2 cellular contexts compared by ENCODE assay signal in genomic region chr19:11337080-11337479, GRCh38.
TF ChIP-seq lines count a peak whose summit lies in the region.

No MANE protein-coding gene starts in this region.

TF ChIP-seq in SK-N-SH, 30 proteins besides CTCF, POLR2A, EP300 and RAD21:
- TF ChIP-seq YY1 (IDR thresholded peaks at IDR 0.05; ENCODE audit: low read depth) (no peak), FOXM1 (IDR thresholded peaks at IDR 0.05; ENCODE audit: low read depth) (no peak), TCF12 (IDR thresholded peaks at IDR 0.05) (no peak), NFIC (IDR thresholded peaks at IDR 0.05; ENCODE audit: borderline replicate concordance) (no peak), USF2 (IDR thresholded peaks at IDR 0.05; ENCODE audit: borderline replicate concordance, low read depth, low read length) (no peak), TEAD4 (IDR thresholded peaks at IDR 0.05; ENCODE audit: borderline replicate concordance, insufficient read depth) (no peak), RCOR1 (IDR thresholded peaks at IDR 0.05; ENCODE audit: low read length) (no peak), IRF3 (IDR thresholded peaks at IDR 0.05; ENCODE audit: low read depth, low read length) (no peak), POLR2AphosphoS5 (IDR thresholded peaks at IDR 0.05; ENCODE audit: low read depth, low read length) (no peak), RXRA (IDR thresholded peaks at IDR 0.05; ENCODE audit: borderline replicate concordance, low read depth) (no peak), REST (IDR thresholded peaks at IDR 0.05; ENCODE audit: low read depth, low read length) (no peak), TAF1 (IDR thresholded peaks at IDR 0.05; ENCODE audit: borderline replicate concordance, low read depth, low read length) (no peak), SIN3A (IDR thresholded peaks at IDR 0.05; ENCODE audit: borderline replicate concordance, low read depth, low read length) (no peak), GATA2 (CRISPR knock-in tag; IDR thresholded peaks at IDR 0.05) (no peak), FOSL2 (IDR thresholded peaks at IDR 0.05; ENCODE audit: borderline replicate concordance, low read depth) (no peak), JUND (IDR thresholded peaks at IDR 0.05) (no peak), CHD2 (IDR thresholded peaks at IDR 0.05; ENCODE audit: low read length, partially characterized antibody) (no peak), ELF1 (IDR thresholded peaks at IDR 0.05) (no peak), MEF2A (IDR thresholded peaks at IDR 0.05; ENCODE audit: borderline replicate concordance, low read depth) (no peak)
- TF ChIP-seq, protein P1, sequence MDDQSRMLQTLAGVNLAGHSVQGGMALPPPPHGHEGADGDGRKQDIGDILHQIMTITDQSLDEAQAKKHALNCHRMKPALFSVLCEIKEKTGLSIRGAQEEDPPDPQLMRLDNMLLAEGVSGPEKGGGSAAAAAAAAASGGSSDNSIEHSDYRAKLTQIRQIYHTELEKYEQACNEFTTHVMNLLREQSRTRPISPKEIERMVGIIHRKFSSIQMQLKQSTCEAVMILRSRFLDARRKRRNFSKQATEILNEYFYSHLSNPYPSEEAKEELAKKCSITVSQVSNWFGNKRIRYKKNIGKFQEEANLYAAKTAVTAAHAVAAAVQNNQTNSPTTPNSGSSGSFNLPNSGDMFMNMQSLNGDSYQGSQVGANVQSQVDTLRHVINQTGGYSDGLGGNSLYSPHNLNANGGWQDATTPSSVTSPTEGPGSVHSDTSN (IDR thresholded peaks at IDR 0.05), result no peak

TF ChIP-seq in SK-N-SH treated with all-trans-retinoic acid at 6 μM for 48 hours, 23 proteins besides CTCF, POLR2A, EP300 and RAD21:
- no peak for TF ChIP-seq ZNF70 (CRISPR knock-in tag; IDR thresholded peaks at IDR 0.05)
- no peak for TF ChIP-seq ESRRG (CRISPR knock-in tag; IDR thresholded peaks at IDR 0.05)
- TF ChIP-seq ISL1 (CRISPR knock-in tag; IDR thresholded peaks at IDR 0.05), result no peak
- no peak for TF ChIP-seq TSHZ2 (CRISPR knock-in tag; IDR thresholded peaks at IDR 0.05)
- TF ChIP-seq ZNF8 (CRISPR knock-in tag; IDR thresholded peaks at IDR 0.05), result no peak
- TF ChIP-seq, protein P2, sequence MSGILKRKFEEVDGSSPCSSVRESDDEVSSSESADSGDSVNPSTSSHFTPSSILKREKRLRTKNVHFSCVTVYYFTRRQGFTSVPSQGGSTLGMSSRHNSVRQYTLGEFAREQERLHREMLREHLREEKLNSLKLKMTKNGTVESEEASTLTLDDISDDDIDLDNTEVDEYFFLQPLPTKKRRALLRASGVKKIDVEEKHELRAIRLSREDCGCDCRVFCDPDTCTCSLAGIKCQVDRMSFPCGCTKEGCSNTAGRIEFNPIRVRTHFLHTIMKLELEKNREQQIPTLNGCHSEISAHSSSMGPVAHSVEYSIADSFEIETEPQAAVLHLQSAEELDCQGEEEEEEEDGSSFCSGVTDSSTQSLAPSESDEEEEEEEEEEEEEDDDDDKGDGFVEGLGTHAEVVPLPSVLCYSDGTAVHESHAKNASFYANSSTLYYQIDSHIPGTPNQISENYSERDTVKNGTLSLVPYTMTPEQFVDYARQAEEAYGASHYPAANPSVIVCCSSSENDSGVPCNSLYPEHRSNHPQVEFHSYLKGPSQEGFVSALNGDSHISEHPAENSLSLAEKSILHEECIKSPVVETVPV (CRISPR knock-in tag; IDR thresholded peaks at IDR 0.05), result no peak
- no peak for TF ChIP-seq ZC3H10 (CRISPR knock-in tag; IDR thresholded peaks at IDR 0.05)
- no peak for TF ChIP-seq POU6F1 (CRISPR knock-in tag; IDR thresholded peaks at IDR 0.05; ENCODE audit: borderline replicate concordance, low read depth)
- no peak for TF ChIP-seq BACH2 (CRISPR knock-in tag; IDR thresholded peaks at IDR 0.05; ENCODE audit: borderline replicate concordance)
- TF ChIP-seq PPARA (CRISPR knock-in tag; IDR thresholded peaks at IDR 0.05; ENCODE audit: borderline replicate concordance), result no peak
- no peak for TF ChIP-seq TCF4 (CRISPR knock-in tag; IDR thresholded peaks at IDR 0.05; ENCODE audit: borderline replicate concordance)
- TF ChIP-seq, protein P3, sequence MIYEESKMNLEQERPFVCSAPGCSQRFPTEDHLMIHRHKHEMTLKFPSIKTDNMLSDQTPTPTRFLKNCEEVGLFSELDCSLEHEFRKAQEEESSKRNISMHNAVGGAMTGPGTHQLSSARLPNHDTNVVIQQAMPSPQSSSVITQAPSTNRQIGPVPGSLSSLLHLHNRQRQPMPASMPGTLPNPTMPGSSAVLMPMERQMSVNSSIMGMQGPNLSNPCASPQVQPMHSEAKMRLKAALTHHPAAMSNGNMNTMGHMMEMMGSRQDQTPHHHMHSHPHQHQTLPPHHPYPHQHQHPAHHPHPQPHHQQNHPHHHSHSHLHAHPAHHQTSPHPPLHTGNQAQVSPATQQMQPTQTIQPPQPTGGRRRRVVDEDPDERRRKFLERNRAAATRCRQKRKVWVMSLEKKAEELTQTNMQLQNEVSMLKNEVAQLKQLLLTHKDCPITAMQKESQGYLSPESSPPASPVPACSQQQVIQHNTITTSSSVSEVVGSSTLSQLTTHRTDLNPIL (CRISPR knock-in tag; IDR thresholded peaks at IDR 0.05; ENCODE audit: low read depth), result no peak
- TF ChIP-seq ZNF565 (CRISPR knock-in tag; conservative IDR thresholded peaks at IDR 0.05; ENCODE audit: low read depth), result no peak
- TF ChIP-seq SNAI2 (CRISPR knock-in tag; IDR thresholded peaks at IDR 0.05), result no peak
- TF ChIP-seq TOX (CRISPR knock-in tag; IDR thresholded peaks at IDR 0.05; ENCODE audit: borderline replicate concordance), result no peak
- TF ChIP-seq, protein P4, sequence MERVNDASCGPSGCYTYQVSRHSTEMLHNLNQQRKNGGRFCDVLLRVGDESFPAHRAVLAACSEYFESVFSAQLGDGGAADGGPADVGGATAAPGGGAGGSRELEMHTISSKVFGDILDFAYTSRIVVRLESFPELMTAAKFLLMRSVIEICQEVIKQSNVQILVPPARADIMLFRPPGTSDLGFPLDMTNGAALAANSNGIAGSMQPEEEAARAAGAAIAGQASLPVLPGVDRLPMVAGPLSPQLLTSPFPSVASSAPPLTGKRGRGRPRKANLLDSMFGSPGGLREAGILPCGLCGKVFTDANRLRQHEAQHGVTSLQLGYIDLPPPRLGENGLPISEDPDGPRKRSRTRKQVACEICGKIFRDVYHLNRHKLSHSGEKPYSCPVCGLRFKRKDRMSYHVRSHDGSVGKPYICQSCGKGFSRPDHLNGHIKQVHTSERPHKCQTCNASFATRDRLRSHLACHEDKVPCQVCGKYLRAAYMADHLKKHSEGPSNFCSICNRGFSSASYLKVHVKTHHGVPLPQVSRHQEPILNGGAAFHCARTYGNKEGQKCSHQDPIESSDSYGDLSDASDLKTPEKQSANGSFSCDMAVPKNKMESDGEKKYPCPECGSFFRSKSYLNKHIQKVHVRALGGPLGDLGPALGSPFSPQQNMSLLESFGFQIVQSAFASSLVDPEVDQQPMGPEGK (CRISPR knock-in tag; IDR thresholded peaks at IDR 0.05; ENCODE audit: borderline replicate concordance), result no peak
